In the genomic region with DNA sequence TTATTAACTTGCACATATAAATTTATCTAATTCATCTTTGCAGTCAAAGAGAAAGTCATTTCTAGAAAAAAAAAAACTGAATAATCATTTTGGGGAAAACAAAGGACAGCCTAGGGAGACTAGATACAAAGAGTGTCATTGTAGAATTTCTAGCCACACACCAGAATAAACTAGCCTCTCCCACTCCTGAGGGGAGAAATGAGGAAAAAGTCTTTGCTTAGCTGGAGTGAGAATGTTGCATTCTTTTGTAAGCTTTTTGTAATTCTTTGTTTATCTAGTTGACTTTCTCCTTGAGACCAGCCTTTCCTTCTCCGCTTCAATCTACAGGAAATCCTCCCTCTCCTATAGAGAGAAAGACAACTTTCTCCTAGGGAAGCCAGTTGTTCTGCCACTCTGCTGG, we compare ENCODE assay signal across 18 cellular contexts. TPM values are rescaled to one million over a fixed set of nuclear protein-coding genes. Genes with fewer than 3 reads are reported as not detected.
DNase-seq lines count a peak whose midpoint lies in the region; ATAC-seq and TF ChIP-seq lines count a peak whose summit lies in the region.
"Had no signal": no experiment of that assay in that cellular context is flagged by ENCODE, and none has a peak within 500 bp of the region (broad histone marks: within the 10 kb centered on the region; RNA-seq: fewer than 3 reads in every experiment).

No MANE protein-coding gene starts in this region.

- no peak for DNase-seq in chondrocyte (ENCODE audit: low spot score)
- no peak for DNase-seq in mesothelial cell of epicardium (ENCODE audit: low spot score in 2 of 2, unreplicated experiment in 2 of 2)
- peak; percentile 85 for DNase-seq in superior temporal gyrus (ENCODE audit: extremely low spot score)
- no peak for DNase-seq in T-helper 17 cell
- no peak for DNase-seq in activated T-cell treated with anti-CD3 and anti-CD28 coated beads, Interleukin-2, amount 50 U/mL, for 4 hours
- DNase-seq: activated CD8-positive, alpha-beta memory T cell treated with anti-CD3 and anti-CD28 coated beads for 24 hours; cortex of kidney; Karpas-422; left colon; naive B cell; right cardiac atrium had no signal

- peaks cover 26% of the 10 kb centered on the region for H3K4me1 ChIP-seq in KMS-11 (ENCODE audit: low read depth, poor library complexity, severe bottlenecking)
- H3K4me1 ChIP-seq: BLaER1 had no signal

- H3K36me3 Mint-ChIP-seq in chondrocyte (ENCODE audit: low read depth) (no peaks in the 10 kb centered on the region), mesothelial cell of epicardium (no peaks in the 10 kb centered on the region), T-helper 17 cell (ENCODE audit: low read depth) (peaks cover 4% of the 10 kb centered on the region)
- no peaks in the 10 kb centered on the region for H3K36me3 Mint-ChIP-seq in activated T-cell treated with anti-CD3 and anti-CD28 coated beads, Interleukin-2, amount 50 U/mL, for 4 hours (ENCODE audit: insufficient read depth)
- H3K36me3 Mint-ChIP-seq: naive B cell, WTC11 had no signal

- TF ChIP-seq CTCF in KMS-11 (conservative IDR thresholded peaks at IDR 0.05; ENCODE audit: low read depth, low read length) (no peak), chondrocyte (IDR thresholded peaks at IDR 0.05) (no peak), mesothelial cell of epicardium (IDR thresholded peaks at IDR 0.05; ENCODE audit: unreplicated experiment) (no peak)

- H3K9me3 Mint-ChIP-seq in chondrocyte (ENCODE audit: low read depth) (no peaks in the 10 kb centered on the region), mesothelial cell of epicardium (no peaks in the 10 kb centered on the region)
- H3K9me3 Mint-ChIP-seq in activated T-cell treated with anti-CD3 and anti-CD28 coated beads, Interleukin-2, amount 50 U/mL, for 4 hours: no peaks in the 10 kb centered on the region
- H3K9me3 Mint-ChIP-seq: naive B cell, WTC11 had no signal

- H3K4me1 Mint-ChIP-seq in chondrocyte (ENCODE audit: low read depth): peaks cover 15% of the 10 kb centered on the region
- peaks cover 12% of the 10 kb centered on the region for H3K4me1 Mint-ChIP-seq in mesothelial cell of epicardium
- no peaks in the 10 kb centered on the region for H3K4me1 Mint-ChIP-seq in T-helper 17 cell
- H3K4me1 Mint-ChIP-seq in activated T-cell treated with anti-CD3 and anti-CD28 coated beads, Interleukin-2, amount 50 U/mL, for 4 hours (ENCODE audit: low read depth): peaks cover 8% of the 10 kb centered on the region
- H3K4me1 Mint-ChIP-seq: naive B cell had no signal

- no peaks in the 10 kb centered on the region for H4K20me1 ChIP-seq in KMS-11 (ENCODE audit: insufficient read depth)
- H4K20me1 ChIP-seq: BLaER1 had no signal

- H3K9me3 ChIP-seq in T-helper 17 cell (ENCODE audit: control insufficient read depth, low read length, poor library complexity, severe bottlenecking): no peaks in the 10 kb centered on the region
- H3K9me3 ChIP-seq: adrenal gland, BLaER1, thoracic aorta had no signal

- peak overlapping the region; percentile 12 for H3K4me2 ChIP-seq in KMS-11
- H3K4me2 ChIP-seq: BLaER1 had no signal

- H2AFZ ChIP-seq in KMS-11 (ENCODE audit: low read depth): no peak overlapping the region

- no peaks in the 10 kb centered on the region for H3K27me3 ChIP-seq in KMS-11 (ENCODE audit: insufficient read depth, low read depth)
- H3K27me3 ChIP-seq: adrenal gland, BLaER1 had no signal

- no peak overlapping the region for H3K9ac ChIP-seq in KMS-11
- H3K9ac ChIP-seq: BLaER1 had no signal

- H3K27ac Mint-ChIP-seq in chondrocyte (ENCODE audit: unreplicated experiment) (peak overlapping the region; percentile 70), mesothelial cell of epicardium (peak overlapping the region; percentile 84), T-helper 17 cell (no peak overlapping the region)
- H3K27ac Mint-ChIP-seq: WTC11 had no signal

- no peak overlapping the region for H3K27ac ChIP-seq in KMS-11
- H3K27ac ChIP-seq: BLaER1, thoracic aorta had no signal

- H3K27me3 Mint-ChIP-seq in chondrocyte (ENCODE audit: low read depth): peaks cover 2% of the 10 kb centered on the region
- no peaks in the 10 kb centered on the region for H3K27me3 Mint-ChIP-seq in mesothelial cell of epicardium (ENCODE audit: low read depth)
- no peaks in the 10 kb centered on the region for H3K27me3 Mint-ChIP-seq in T-helper 17 cell
- H3K27me3 Mint-ChIP-seq in activated T-cell treated with anti-CD3 and anti-CD28 coated beads, Interleukin-2, amount 50 U/mL, for 4 hours (ENCODE audit: low read depth): no peaks in the 10 kb centered on the region

- H3K4me3 ChIP-seq in KMS-11 (IDR thresholded peaks at IDR 0.05; ENCODE audit: insufficient read depth, low read depth, low read length): no peak overlapping the region
- H3K4me3 ChIP-seq: adrenal gland, BLaER1, thoracic aorta had no signal

- H3K4me3 Mint-ChIP-seq in chondrocyte (ENCODE audit: unreplicated experiment) (no peak overlapping the region), mesothelial cell of epicardium (no peak overlapping the region), T-helper 17 cell (no peak overlapping the region)
- no peak overlapping the region for H3K4me3 Mint-ChIP-seq in activated T-cell treated with anti-CD3 and anti-CD28 coated beads, Interleukin-2, amount 50 U/mL, for 4 hours
- H3K4me3 Mint-ChIP-seq: naive B cell, WTC11 had no signal

- H3K79me2 ChIP-seq in KMS-11 (ENCODE audit: insufficient read depth, low read depth): no peaks in the 10 kb centered on the region

- ATAC-seq in GM18870 (IDR thresholded peaks at IDR 0.05; ENCODE audit: unreplicated experiment) (no peak), HG03097 (IDR thresholded peaks at IDR 0.05; ENCODE audit: low FRiP score, unreplicated experiment) (no peak), T-helper 17 cell (no peak)
- no peak for ATAC-seq in activated T-cell treated with anti-CD3 and anti-CD28 coated beads, Interleukin-2, amount 50 U/mL, for 4 hours

- no peaks in the 10 kb centered on the region for H3K36me3 ChIP-seq in KMS-11 (ENCODE audit: insufficient read depth)
- H3K36me3 ChIP-seq: adrenal gland, BLaER1, thoracic aorta had no signal

RNA-seq across cellular contexts. Expression of a gene that starts 15.9 kb away (rescaled TPM):
- 0.95 to 1.2 TPM (median 1.0 TPM) in 3 replicates for total RNA-seq in chondrocyte
- total RNA-seq in mesothelial cell of epicardium: 37.5 to 39.1 TPM (median 38.9 TPM) in 3 replicates
- under 1 TPM; 0.60 to 0.75 TPM for total RNA-seq in T-helper 17 cell
- 1 to 10 TPM in 1 of 3 donors, under 1 TPM in 2; 0.68 to 1.0 (median 0.94) TPM for total RNA-seq in activated T-cell treated with anti-CD3 and anti-CD28 coated beads, Interleukin-2, amount 50 U/mL, for 4 hours

RNA-seq across cellular contexts. Expression of a gene that starts 36.0 kb away (rescaled TPM):
- total RNA-seq in chondrocyte: 61.7 to 79.7 TPM (median 65.0 TPM) in 3 replicates
- 169 to 182 TPM (median 179 TPM) in 3 replicates for total RNA-seq in mesothelial cell of epicardium
- 100 to 1,000 TPM in 1 of 2 donors, 10 to 100 TPM in 1; 94.9 to 105 TPM for total RNA-seq in T-helper 17 cell
- total RNA-seq in activated T-cell treated with anti-CD3 and anti-CD28 coated beads, Interleukin-2, amount 50 U/mL, for 4 hours: 10 to 100 TPM; 48.8 to 51.2 (median 49.5) TPM

RNA-seq across cellular contexts. Expression of a gene that starts 44.8 kb away (rescaled TPM):
- total RNA-seq in chondrocyte: 15.2 to 33.0 TPM (median 30.5 TPM) in 3 replicates
- 14.8 to 17.3 TPM (median 17.3 TPM) in 3 replicates for total RNA-seq in mesothelial cell of epicardium
- total RNA-seq in T-helper 17 cell: 10 to 100 TPM; 11.4 to 18.2 TPM
- 1 to 10 TPM; 1.2 to 4.0 (median 2.2) TPM for total RNA-seq in activated T-cell treated with anti-CD3 and anti-CD28 coated beads, Interleukin-2, amount 50 U/mL, for 4 hours

Comparison
In these comparisons a context has a peak if more than half of its experiments do, and no peak if none do; other contexts are left out.
1. RNA of a gene that starts 15.9 kb away (total RNA-seq): 37.5 to 39.1 TPM in mesothelial cell of epicardium; 0.95 to 1.2 TPM in chondrocyte, 0.68 to 1.0 TPM in activated T-cell treated with anti-CD3 and anti-CD28 coated beads, Interleukin-2, amount 50 U/mL, for 4 hours and 0.60 to 0.75 TPM in T-helper 17 cell; every median in the first group is over 10 times any median in the second.